ENCODE assay signal across 10 cellular contexts in the genomic region with DNA sequence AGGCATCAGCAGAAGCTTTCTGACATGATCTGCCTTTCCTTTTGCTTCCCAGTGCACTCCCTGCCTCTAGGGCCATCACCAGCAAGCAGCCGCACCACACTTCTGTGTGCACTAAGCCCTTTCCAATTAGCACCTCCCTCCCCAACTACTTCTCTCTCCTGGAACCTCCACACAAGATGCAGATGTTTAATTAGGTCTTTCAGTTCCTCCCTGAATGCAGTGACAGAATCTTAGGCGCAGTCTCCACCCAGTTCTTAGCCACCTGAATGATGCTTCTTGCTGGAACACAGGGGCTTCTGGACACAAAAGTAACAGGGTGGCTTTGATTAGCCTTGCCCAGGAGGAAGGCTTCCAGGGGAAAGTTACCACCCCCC. TPM values are rescaled to one million over a fixed set of nuclear protein-coding genes. Genes with fewer than 3 reads are reported as not detected.
DNase-seq lines count a peak whose midpoint lies in the region; ATAC-seq and TF ChIP-seq lines count a peak whose summit lies in the region.
"Had no signal": no experiment of that assay in that cellular context is flagged by ENCODE, and none has a peak within 500 bp of the region (broad histone marks: within the 10 kb centered on the region; RNA-seq: fewer than 3 reads in every experiment).

No MANE protein-coding gene starts in this region.

- H3K27ac ChIP-seq in PC-9 = no peak overlapping the region
- H3K27ac ChIP-seq: C4-2B had no signal

- H3K27me3 Mint-ChIP-seq in T-helper 17 cell = no peaks in the 10 kb centered on the region

- H3K4me3 ChIP-seq in GM12864 (ENCODE audit: low read depth, low read length) = no peak overlapping the region
- H3K4me3 ChIP-seq in PC-9 = no peak overlapping the region
- H3K4me3 ChIP-seq: lung had no signal

- BruUV-seq in PC-9 (replicated peaks; lab: Mats Ljungman, UMichigan) = no TSS peak

- H4K20me1 ChIP-seq in PC-9 (ENCODE audit: insufficient read depth) = no peaks in the 10 kb centered on the region

- H3K36me3 ChIP-seq in PC-9 (ENCODE audit: low read depth) = no peaks in the 10 kb centered on the region

- ATAC-seq in GM19467 (IDR thresholded peaks at IDR 0.05; ENCODE audit: unreplicated experiment) (peak; percentile 48), HG03045 (IDR thresholded peaks at IDR 0.05; ENCODE audit: unreplicated experiment) (peak; percentile 73), T-helper 17 cell (peak; percentile 37)

- TF ChIP-seq CTCF in GM12864 (IDR thresholded peaks at IDR 0.05; ENCODE audit: low read depth, low read length, missing control alignments) (no peak), PC-9 (conservative IDR thresholded peaks at IDR 0.05) (no peak)

- H3K4me1 ChIP-seq in PC-9 (replicated peaks; ENCODE audit: insufficient read depth) = no peaks in the 10 kb centered on the region; the same call in 1 of the 2 replicates

- no peaks in the 10 kb centered on the region for H3K9me2 ChIP-seq in PC-9 (ENCODE audit: insufficient read depth)

- no peaks in the 10 kb centered on the region for H3K27me3 ChIP-seq in PC-9 (ENCODE audit: insufficient read depth, low read depth)

- intact Hi-C loops in PC-9 (cut with micrococcal nuclease; ENCODE audit: unreplicated experiment) = no loop called here

- H3K4me2 ChIP-seq in PC-9 = no peak overlapping the region

- no peaks in the 10 kb centered on the region for H3F3A ChIP-seq in PC-9 (ENCODE audit: insufficient read depth, low read depth)

- H3K27ac Mint-ChIP-seq in T-helper 17 cell = peak overlapping the region; percentile 70

- no peak overlapping the region for H3K4me3 Mint-ChIP-seq in T-helper 17 cell

- no peaks in the 10 kb centered on the region for H3K79me2 ChIP-seq in PC-9 (ENCODE audit: low read depth)

- H3K4me1 Mint-ChIP-seq in T-helper 17 cell = peaks cover 16% of the 10 kb centered on the region

- no peaks in the 10 kb centered on the region for H3K36me3 Mint-ChIP-seq in T-helper 17 cell (ENCODE audit: low read depth)

- DNase-seq in GM12864 (ENCODE audit: low read depth) (peak; percentile 55), T-helper 17 cell (no peak), DMS153 (lab: John Stamatoyannopoulos, UW) (no peak), PC-9 (no peak), DMS79 treated with DMSO at 0.1 percent for 48 hours (lab: John Stamatoyannopoulos, UW) (no peak), amygdala (lab: John Stamatoyannopoulos, UW) (no peak)

- CTCF ChIA-PET in PC-9 (lab: Charles Lee) = interaction anchor here (0.6 kb wide), 1 partner anchor 253 kb away, joined by 3 read pairs; no protein-coding TSS in a partner anchor

- POLR2A ChIA-PET in PC-9 (lab: Charles Lee; ENCODE audit: unreplicated experiment) = no interaction called here

- no peaks in the 10 kb centered on the region for H3K9me3 ChIP-seq in T-helper 17 cell (ENCODE audit: control insufficient read depth, low read length, poor library complexity, severe bottlenecking)
- no peaks in the 10 kb centered on the region for H3K9me3 ChIP-seq in PC-9 (ENCODE audit: insufficient read depth, low read depth)

- no peak overlapping the region for H2AFZ ChIP-seq in PC-9

RNA-seq across cellular contexts. Expression of a gene that starts 32.9 kb away (rescaled TPM):
- 10 to 100 TPM; 62.2 to 71.6 TPM for total RNA-seq in T-helper 17 cell
- 34.3 and 36.5 TPM in 2 replicates for total RNA-seq in PC-9 (2021)
